ENCODE assay signal across 5 cellular contexts in genomic region chr5:166276006-166276405, GRCh38.
"Had no signal": no experiment of that assay in that cellular context is flagged by ENCODE, and none has a peak within 500 bp of the region (broad histone marks: within the 10 kb centered on the region; RNA-seq: fewer than 3 reads in every experiment).

No MANE protein-coding gene starts in this region.

- DNase-seq: H9, HCEC 1CT, KBM-7 had no signal

- H3K4me3 ChIP-seq: GM23338 had no signal

- H2AFZ ChIP-seq: GM23338 had no signal

- ATAC-seq: GM23338, HepG2 had no signal

- H3K4me2 ChIP-seq: GM23338 had no signal
